ENCODE assay signal across 1 cellular context in the genomic region with DNA sequence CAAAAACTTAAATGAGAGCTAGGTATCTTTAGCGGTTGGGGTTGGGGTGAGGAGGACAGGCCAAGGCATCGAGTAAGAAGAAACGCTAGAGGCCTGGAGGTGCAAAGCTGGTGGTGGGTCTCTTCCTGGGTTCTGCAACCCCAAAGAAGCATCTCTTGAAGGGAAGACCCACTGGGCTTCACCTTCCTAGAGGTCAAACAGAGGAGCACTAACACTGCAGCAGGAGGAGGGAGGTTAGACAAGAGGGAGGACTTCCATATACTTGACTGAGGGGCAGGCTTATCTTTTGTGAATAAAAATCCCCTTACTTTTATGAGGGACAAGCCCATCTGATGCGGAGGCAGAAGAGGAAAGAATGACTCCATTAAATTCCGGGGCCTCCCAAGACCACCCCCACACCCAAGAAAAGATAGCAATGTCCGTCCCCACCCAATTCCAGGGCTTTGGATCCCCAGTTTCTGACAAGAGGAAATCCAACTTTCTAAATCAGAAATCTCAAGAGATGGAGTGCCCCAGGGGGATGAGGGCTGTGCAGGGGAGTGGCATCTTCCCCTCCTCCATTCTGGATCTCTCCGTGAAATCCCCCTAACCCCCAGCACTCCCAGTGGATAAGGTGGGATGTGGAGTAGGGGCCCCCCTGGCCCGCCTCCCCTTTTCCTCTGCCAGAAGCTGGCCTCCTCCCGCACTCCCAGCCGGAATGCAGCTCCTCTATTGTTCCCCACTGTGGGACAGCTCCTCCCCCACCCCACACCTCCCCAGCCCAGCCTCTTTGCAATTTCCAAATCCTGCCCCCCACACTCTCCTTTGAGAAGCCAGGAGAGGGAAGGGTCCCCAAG.
TF ChIP-seq lines count a peak whose summit lies in the region.

No MANE protein-coding gene starts in this region.

TF ChIP-seq in GM23338, 12 proteins besides CTCF, POLR2A, EP300 and RAD21 (continued from another document):
- TF ChIP-seq, protein P1, sequence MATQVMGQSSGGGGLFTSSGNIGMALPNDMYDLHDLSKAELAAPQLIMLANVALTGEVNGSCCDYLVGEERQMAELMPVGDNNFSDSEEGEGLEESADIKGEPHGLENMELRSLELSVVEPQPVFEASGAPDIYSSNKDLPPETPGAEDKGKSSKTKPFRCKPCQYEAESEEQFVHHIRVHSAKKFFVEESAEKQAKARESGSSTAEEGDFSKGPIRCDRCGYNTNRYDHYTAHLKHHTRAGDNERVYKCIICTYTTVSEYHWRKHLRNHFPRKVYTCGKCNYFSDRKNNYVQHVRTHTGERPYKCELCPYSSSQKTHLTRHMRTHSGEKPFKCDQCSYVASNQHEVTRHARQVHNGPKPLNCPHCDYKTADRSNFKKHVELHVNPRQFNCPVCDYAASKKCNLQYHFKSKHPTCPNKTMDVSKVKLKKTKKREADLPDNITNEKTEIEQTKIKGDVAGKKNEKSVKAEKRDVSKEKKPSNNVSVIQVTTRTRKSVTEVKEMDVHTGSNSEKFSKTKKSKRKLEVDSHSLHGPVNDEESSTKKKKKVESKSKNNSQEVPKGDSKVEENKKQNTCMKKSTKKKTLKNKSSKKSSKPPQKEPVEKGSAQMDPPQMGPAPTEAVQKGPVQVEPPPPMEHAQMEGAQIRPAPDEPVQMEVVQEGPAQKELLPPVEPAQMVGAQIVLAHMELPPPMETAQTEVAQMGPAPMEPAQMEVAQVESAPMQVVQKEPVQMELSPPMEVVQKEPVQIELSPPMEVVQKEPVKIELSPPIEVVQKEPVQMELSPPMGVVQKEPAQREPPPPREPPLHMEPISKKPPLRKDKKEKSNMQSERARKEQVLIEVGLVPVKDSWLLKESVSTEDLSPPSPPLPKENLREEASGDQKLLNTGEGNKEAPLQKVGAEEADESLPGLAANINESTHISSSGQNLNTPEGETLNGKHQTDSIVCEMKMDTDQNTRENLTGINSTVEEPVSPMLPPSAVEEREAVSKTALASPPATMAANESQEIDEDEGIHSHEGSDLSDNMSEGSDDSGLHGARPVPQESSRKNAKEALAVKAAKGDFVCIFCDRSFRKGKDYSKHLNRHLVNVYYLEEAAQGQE (IDR thresholded peaks at IDR 0.05; ENCODE audit: unreplicated experiment), result no peak
- TF ChIP-seq EZH2 (IDR thresholded peaks at IDR 0.05; ENCODE audit: low read depth, unreplicated experiment), result no peak
